In the genomic region with DNA sequence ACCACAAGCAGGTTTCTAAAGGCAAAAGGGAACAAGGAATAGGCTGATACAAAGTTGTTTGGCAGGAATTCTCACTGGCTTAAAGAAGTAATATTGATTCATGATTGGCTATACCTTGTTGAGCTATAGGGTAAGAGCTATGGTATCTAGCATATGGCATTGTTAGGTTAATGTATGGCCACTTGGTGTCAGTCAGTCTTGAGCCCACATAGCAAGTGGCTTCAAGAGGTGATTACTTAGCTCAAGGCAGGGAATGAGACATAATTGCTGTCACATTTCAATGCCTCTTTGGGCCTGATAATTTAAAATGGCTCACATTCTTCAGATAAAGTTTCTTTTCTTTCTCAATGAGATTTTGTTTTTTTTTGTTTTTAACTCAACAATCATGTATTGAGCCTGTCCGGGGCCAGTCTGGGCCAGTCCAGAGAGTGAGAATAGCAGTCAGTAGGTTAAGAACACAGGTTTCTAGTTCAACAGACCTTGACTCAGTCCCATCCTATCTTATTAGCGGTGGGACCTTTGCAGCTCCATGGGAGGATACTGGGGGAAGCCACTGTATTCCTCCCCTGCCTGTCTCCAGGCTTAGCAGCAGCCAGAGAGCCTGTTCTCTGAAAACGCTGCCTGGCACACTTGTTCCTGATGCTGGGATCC, we compare ENCODE assay signal across 9 cellular contexts. TPM values are rescaled to one million over a fixed set of nuclear protein-coding genes. Genes with fewer than 3 reads are reported as not detected.
A peak's percentile ranks its signal among the peaks of the same experiment; 100 is the strongest.
DNase-seq lines count a peak whose midpoint lies in the region; ATAC-seq and TF ChIP-seq lines count a peak whose summit lies in the region.
"Had no signal": no experiment of that assay in that cellular context is flagged by ENCODE, and none has a peak within 500 bp of the region (broad histone marks: within the 10 kb centered on the region; RNA-seq: fewer than 3 reads in every experiment).

No MANE protein-coding gene starts in this region.

- TF ChIP-seq CTCF in GM06990 (IDR thresholded peaks at IDR 0.05; ENCODE audit: insufficient read depth, low read length, poor library complexity, severe bottlenecking), result no peak

- H3K27me3 Mint-ChIP-seq in CD4-positive, alpha-beta memory T cell, result peaks cover 0 to 4% of the 10 kb centered on the region in 2 donors

- H3K9me3 ChIP-seq in CD4-positive, alpha-beta memory T cell (ENCODE audit: control insufficient read depth in 1 of 2, low read length in 2 of 2), result no peaks in the 10 kb centered on the region
- H3K9me3 ChIP-seq: psoas muscle had no signal

- intact Hi-C loops in CD4-positive, alpha-beta memory T cell (cut with micrococcal nuclease), result no loop called here

- no peak overlapping the region for H3K27ac Mint-ChIP-seq in CD4-positive, alpha-beta memory T cell

- no peak overlapping the region for H3K4me3 Mint-ChIP-seq in CD4-positive, alpha-beta memory T cell

- POLR2A ChIA-PET in CD4-positive, alpha-beta memory T cell (lab: Charles Lee; ENCODE audit: partially characterized antibody), result interaction anchor here (0.7 to 6.3 kb wide), 8 partner anchors 17 to 245 kb away, joined by 3 to 56 read pairs (median 12); a partner anchor contains a TSS

- CTCF ChIA-PET in CD4-positive, alpha-beta memory T cell (lab: Charles Lee; ENCODE audit: partially characterized antibody), result interaction anchor here (0.7 to 12.2 kb wide), 18 partner anchors 8 to 274 kb away, joined by 3 to 238 read pairs (median 5); a partner anchor contains a TSS

- H3K27ac ChIP-seq in CD4-positive, alpha-beta memory T cell (ENCODE audit: low read depth, low read length), result no peak overlapping the region
- H3K27ac ChIP-seq: psoas muscle had no signal

- peaks cover 25% of the 10 kb centered on the region for H3K4me1 ChIP-seq in CD4-positive, alpha-beta memory T cell (ENCODE audit: insufficient read depth, low read length)

- peak; percentile 40 for ATAC-seq in GM19467 (IDR thresholded peaks at IDR 0.05; ENCODE audit: unreplicated experiment)
- peak; percentile 48 for ATAC-seq in HG03175 (IDR thresholded peaks at IDR 0.05; ENCODE audit: unreplicated experiment)
- ATAC-seq in esophagus mucosa, result peak; percentile 47

- no peaks in the 10 kb centered on the region for H3K36me3 ChIP-seq in GM06990 (ENCODE audit: control insufficient read depth, insufficient read depth, low read length)
- no peaks in the 10 kb centered on the region for H3K36me3 ChIP-seq in CD4-positive, alpha-beta memory T cell (ENCODE audit: insufficient read depth, low read length)

- DNase-seq in GM06990 (ENCODE audit: extremely low read depth, insufficient read length) (no peak), foreskin melanocyte (no peak), ecto neural progenitor cell (ENCODE audit: low spot score) (no peak), HK-2 (ENCODE audit: unreplicated experiment) (no peak)
- no peak for DNase-seq in CD4-positive, alpha-beta memory T cell
- DNase-seq: psoas muscle had no signal

- no peaks in the 10 kb centered on the region for H3K27me3 ChIP-seq in GM06990 (replicated peaks; ENCODE audit: control insufficient read depth, insufficient read depth, low read length)
- H3K27me3 ChIP-seq in CD4-positive, alpha-beta memory T cell (ENCODE audit: insufficient read depth, low read length), result no peaks in the 10 kb centered on the region

- no peaks in the 10 kb centered on the region for H3K9me3 Mint-ChIP-seq in CD4-positive, alpha-beta memory T cell

- no peaks in the 10 kb centered on the region for H3K36me3 Mint-ChIP-seq in CD4-positive, alpha-beta memory T cell

- peaks cover 13 to 37% (median 18%) of the 10 kb centered on the region in 4 donors for H3K4me1 Mint-ChIP-seq in CD4-positive, alpha-beta memory T cell

- peak overlapping the region; percentile 10; the same call in 1 of the 2 replicates for H3K4me3 ChIP-seq in GM06990 (replicated peaks; ENCODE audit: low read depth, low read length)
- H3K4me3 ChIP-seq in CD4-positive, alpha-beta memory T cell (ENCODE audit: low read length in 2 of 2), result no peak overlapping the region
- H3K4me3 ChIP-seq: psoas muscle had no signal

RNA-seq across cellular contexts. Expression of a gene that starts 45.8 kb away (rescaled TPM):
- 10.3 TPM for total RNA-seq in esophagus mucosa
- total RNA-seq in CD4-positive, alpha-beta memory T cell, result 10 to 100 TPM; 23.9 to 25.7 TPM
- 10 to 100 TPM; 33.7 to 46.5 TPM for polyA plus RNA-seq in CD4-positive, alpha-beta memory T cell
